ENCODE assay signal across 22 cellular contexts in genomic region chr18:69588301-69588700, GRCh38.
DNase-seq lines count a peak whose midpoint lies in the region; ATAC-seq and TF ChIP-seq lines count a peak whose summit lies in the region.
"Had no signal": no experiment of that assay in that cellular context is flagged by ENCODE, and none has a peak within 500 bp of the region (broad histone marks: within the 10 kb centered on the region; RNA-seq: fewer than 3 reads in every experiment).

No MANE protein-coding gene starts in this region.

- POLR2A ChIA-PET in HCT116 (lab: Charles Lee), result no interaction called here

- intact Hi-C loops in HCT116 (cut with micrococcal nuclease), result no loop called here

- H3K9me3 ChIP-seq in HCT116 (ENCODE audit: control insufficient read depth in 1 of 2, insufficient read depth in 1 of 2, low read depth in 1 of 2, low read length in 2 of 2), result no peaks in the 10 kb centered on the region
- H3K9me3 ChIP-seq: MG63, prostate gland, SJSA1 had no signal

- no peak overlapping the region for H3K4me3 ChIP-seq in HCT116 (replicated peaks in 1 of 2; ENCODE audit: low read depth in 1 of 2, low read length in 2 of 2)
- H3K4me3 ChIP-seq: MG63, prostate gland, SJSA1 had no signal

- no peaks in the 10 kb centered on the region for H4K20me1 ChIP-seq in HCT116 (ENCODE audit: insufficient read depth)

- H3K36me3 ChIP-seq in HCT116 (ENCODE audit: control insufficient read depth in 1 of 2, insufficient read depth in 2 of 2, low read length in 2 of 2), result no peaks in the 10 kb centered on the region
- H3K36me3 ChIP-seq: MG63, prostate gland, SJSA1 had no signal

- H3K27ac ChIP-seq in C4-2B (no peak overlapping the region), HCT116 (ENCODE audit: low read depth, low read length) (no peak overlapping the region)
- H3K27ac ChIP-seq: prostate gland, SJSA1 had no signal

- no peaks in the 10 kb centered on the region for H3K4me1 ChIP-seq in HCT116 (ENCODE audit: control insufficient read depth in 1 of 2, insufficient read depth in 2 of 2, low read length in 2 of 2)
- H3K4me1 ChIP-seq: prostate gland, SJSA1 had no signal

- H3K79me2 ChIP-seq in HCT116 (ENCODE audit: insufficient read depth, low read length), result no peaks in the 10 kb centered on the region

- H3K9ac ChIP-seq in HCT116 (ENCODE audit: low read length), result no peak overlapping the region

- CTCF ChIA-PET in HCT116 (lab: Charles Lee), result no interaction called here

- no peak for TF ChIP-seq POLR2A in HCT116 (IDR thresholded peaks at IDR 0.05; ENCODE audit: borderline replicate concordance, extremely low read depth, insufficient read depth, insufficient read length)

- peak; percentile 12; the same call in 1 of the 2 replicates for TF ChIP-seq CTCF in C4-2B (conservative IDR thresholded peaks at IDR 0.05)
- TF ChIP-seq CTCF in HCT116 (IDR thresholded peaks at IDR 0.05 in 2 of 3, conservative IDR thresholded peaks at IDR 0.05 in 1 of 3; ENCODE audit: borderline replicate concordance in 1 of 3, insufficient read depth in 1 of 3, low read depth in 2 of 3, low read length in 2 of 3), result no peak; a peak in 2 of 6 replicates

- H3K27me3 ChIP-seq in HCT116 (ENCODE audit: insufficient read depth, low read length), result no peaks in the 10 kb centered on the region
- H3K27me3 ChIP-seq: MG63, SJSA1 had no signal

- ATAC-seq in HCT116 (peak; percentile 75), HG03139 (IDR thresholded peaks at IDR 0.05; ENCODE audit: unreplicated experiment) (no peak)
- ATAC-seq: activated CD4-positive, CD25-positive, alpha-beta regulatory T cell treated with anti-CD3 and anti-CD28 coated beads, Interleukin-2, amount 50 U/mL, for 24 hours; effector memory CD8-positive, alpha-beta T cell had no signal

- no peak for DNase-seq in HCT116 (ENCODE audit: low read depth, low spot score)
- peak; percentile 12 for DNase-seq in SK-N-DZ (ENCODE audit: low spot score)
- DNase-seq in hepatic stellate cell (ENCODE audit: low spot score), result peak; percentile 4
- no peak for DNase-seq in NCI-H2107 treated with DMSO at 0.1 percent for 48 hours (lab: John Stamatoyannopoulos, UW; ENCODE audit: unreplicated experiment)
- DNase-seq in NCI-H345 (lab: John Stamatoyannopoulos, UW), result no peak
- DNase-seq in hippocampal formation (lab: John Stamatoyannopoulos, UW), result no peak
- DNase-seq: AML-193; COR-L47; effector memory CD8-positive, alpha-beta T cell; kidney glomerular epithelial cell; MG63; NCI-H1694 treated with DMSO at 0.1 percent for 48 hours; NCI-H510A; nephron progenitor cell; stimulated activated CD8-positive, alpha-beta memory T cell treated with anti-CD3 and anti-CD28 coated beads, Interleukin-4, amount 100 ng/mL, for 48 hours; substantia nigra; T-helper 9 cell had no signal

- RAD21 ChIA-PET in HCT116 (lab: Charles Lee; ENCODE audit: low non-redundant PET in 1 of 2, low total read pairs in 2 of 2, uncharacterized antibody in 2 of 2, unreplicated experiment in 2 of 2), result no interaction called here

- peak; percentile 26; the same call in 1 of the 2 replicates for TF ChIP-seq RAD21 in HCT116 (IDR thresholded peaks at IDR 0.05; ENCODE audit: low read depth)

- H3K4me2 ChIP-seq in HCT116 (ENCODE audit: low read length), result no peak overlapping the region

- H3K9me2 ChIP-seq in HCT116 (ENCODE audit: insufficient read depth), result no peaks in the 10 kb centered on the region; the same call in 1 of the 2 replicates

- peak overlapping the region; percentile 39 for H2AFZ ChIP-seq in HCT116 (ENCODE audit: low read depth, low read length, poor library complexity, severe bottlenecking)

- no TSS peak for BruUV-seq in HCT116 (replicated peaks; lab: Mats Ljungman, UMichigan)

TF ChIP-seq in HCT116, 20 proteins besides CTCF, POLR2A, EP300 and RAD21:
- no peak for TF ChIP-seq EZH2 (IDR thresholded peaks at IDR 0.05)
- no peak for TF ChIP-seq FOSL1 (IDR thresholded peaks at IDR 0.05; ENCODE audit: low read depth)
- no peak for TF ChIP-seq POLR2AphosphoS5 (IDR thresholded peaks at IDR 0.05; ENCODE audit: low read depth, low read length)
- no peak for TF ChIP-seq YY1 (IDR thresholded peaks at IDR 0.05; ENCODE audit: extremely low read depth, insufficient replicate concordance, low read depth, low read length)
- TF ChIP-seq EGR1 (IDR thresholded peaks at IDR 0.05; ENCODE audit: low read depth), result no peak
- TF ChIP-seq ELF1 (IDR thresholded peaks at IDR 0.05; ENCODE audit: borderline replicate concordance, low read depth), result no peak
- TF ChIP-seq ZFX (IDR thresholded peaks at IDR 0.05), result no peak
- TF ChIP-seq REST (IDR thresholded peaks at IDR 0.05; ENCODE audit: low read depth), result no peak
- TF ChIP-seq JUND (IDR thresholded peaks at IDR 0.05), result no peak
- TF ChIP-seq CBX3 (IDR thresholded peaks at IDR 0.05; ENCODE audit: low read depth), result no peak
- no peak for TF ChIP-seq ZNF274 (IDR thresholded peaks at IDR 0.05; ENCODE audit: low read depth, low read length)
- TF ChIP-seq ATF3 (IDR thresholded peaks at IDR 0.05), result no peak
- no peak for TF ChIP-seq SP1 (IDR thresholded peaks at IDR 0.05; ENCODE audit: low read depth)

Comparison
In these comparisons a context has a peak if more than half of its experiments do, and no peak if none do; other contexts are left out.
1. DNase-seq: peak in SK-N-DZ (single experiment) and hepatic stellate cell (single experiment); none in HCT116 (single experiment), NCI-H2107 treated with DMSO at 0.1 percent for 48 hours (single experiment), NCI-H345 (single experiment) and hippocampal formation (0 of 2).